Comparison of ENCODE assay signal across 1 cellular context in genomic region chr6:2434116-2434515, GRCh38.
TF ChIP-seq lines count a peak whose summit lies in the region.

No MANE protein-coding gene starts in this region.

TF ChIP-seq in Ishikawa, 13 proteins besides CTCF, POLR2A, EP300 and RAD21 (continued from another document):
- TF ChIP-seq REST (IDR thresholded peaks at IDR 0.05; ENCODE audit: low read depth) (no peak), MAX (IDR thresholded peaks at IDR 0.05) (peak; percentile 67), TAF1 (IDR thresholded peaks at IDR 0.05; ENCODE audit: low read depth) (no peak), CREB1 (IDR thresholded peaks at IDR 0.05; ENCODE audit: low read depth) (no peak), FOXM1 (IDR thresholded peaks at IDR 0.05; ENCODE audit: borderline replicate concordance, low read depth) (0 out of 2 replicates have a peak, but pooled peaks have one; percentile 38), TCF12 (IDR thresholded peaks at IDR 0.05; ENCODE audit: low read depth) (peak; percentile 82), NFIC (IDR thresholded peaks at IDR 0.05) (peak; percentile 52; the same call in 1 of the 2 replicates), ZBTB7A (IDR thresholded peaks at IDR 0.05; ENCODE audit: low read depth) (peak; percentile 42; the same call in 1 of the 2 replicates), EGR1 (IDR thresholded peaks at IDR 0.05) (no peak; the same call in 1 of the 2 replicates)
